ENCODE assay signal across 10 cellular contexts in the genomic region with DNA sequence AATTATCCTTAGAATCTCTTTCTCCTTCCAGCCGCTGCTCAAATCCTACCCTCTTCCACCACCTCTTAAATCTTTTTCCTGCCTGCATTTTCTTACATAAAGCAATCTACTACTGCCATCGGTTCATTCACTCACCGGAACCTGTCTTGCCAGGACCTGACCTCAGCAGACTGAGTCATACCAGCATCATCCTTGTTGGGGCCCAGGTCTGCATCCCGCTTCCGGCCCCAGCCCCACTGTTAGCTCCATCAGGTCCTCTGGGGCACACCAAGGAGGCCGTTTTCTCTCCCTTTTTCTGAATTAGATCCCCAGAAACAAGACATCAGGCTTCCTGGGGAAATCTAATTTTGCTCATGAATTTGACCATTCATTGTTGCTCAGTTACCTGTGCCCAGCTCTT. TPM values are rescaled to one million over a fixed set of nuclear protein-coding genes. Genes with fewer than 3 reads are reported as not detected.
DNase-seq lines count a peak whose midpoint lies in the region; ATAC-seq and TF ChIP-seq lines count a peak whose summit lies in the region.
"Had no signal": no experiment of that assay in that cellular context is flagged by ENCODE, and none has a peak within 500 bp of the region (broad histone marks: within the 10 kb centered on the region; RNA-seq: fewer than 3 reads in every experiment).

No MANE protein-coding gene starts in this region.

- TF ChIP-seq CTCF in MCF 10A (IDR thresholded peaks at IDR 0.05; ENCODE audit: unreplicated experiment) (no peak), breast epithelium (IDR thresholded peaks at IDR 0.05) (no peak), fibroblast of mammary gland (conservative IDR thresholded peaks at IDR 0.05; ENCODE audit: control insufficient read depth, insufficient read depth, low read depth, low read length) (no peak)

- H3K36me3 Mint-ChIP-seq in MCF 10A (ENCODE audit: insufficient read depth, unreplicated experiment) = no peaks in the 10 kb centered on the region

- no peak for TF ChIP-seq POLR2A in breast epithelium (IDR thresholded peaks at IDR 0.05)

- no peak overlapping the region for H3K4me3 ChIP-seq in breast epithelium
- no peak overlapping the region for H3K4me3 ChIP-seq in fibroblast of mammary gland (ENCODE audit: control insufficient read depth, low read depth, low read length)
- H3K4me3 ChIP-seq: uterus had no signal

- ATAC-seq in GM21723 (IDR thresholded peaks at IDR 0.05; ENCODE audit: unreplicated experiment) = no peak
- ATAC-seq in GM18868 (IDR thresholded peaks at IDR 0.05; ENCODE audit: unreplicated experiment) = no peak

- H3K4me1 ChIP-seq in breast epithelium = peaks cover 0 to 2% of the 10 kb centered on the region in 2 donors
- H3K4me1 ChIP-seq: uterus had no signal

- no peaks in the 10 kb centered on the region for H3K27me3 ChIP-seq in breast epithelium
- H3K27me3 ChIP-seq: uterus had no signal

- POLR2A ChIA-PET in MCF 10A (lab: Yijun Ruan, JAX) = interaction anchor here (1.0 to 2.8 kb wide), 10 partner anchors 8 to 303 kb away, joined by 3 to 26 read pairs (median 4); a partner anchor contains a TSS

- H3K27me3 Mint-ChIP-seq in MCF 10A (ENCODE audit: insufficient read depth, unreplicated experiment) = no peaks in the 10 kb centered on the region

- H3K27ac Mint-ChIP-seq in MCF 10A (ENCODE audit: low read depth, unreplicated experiment) = peak overlapping the region; percentile 97

- H3K27ac ChIP-seq in breast epithelium = peak overlapping the region in 1 of 2 donors; percentile 1
- H3K27ac ChIP-seq: uterus had no signal

- no TSS peak for BruUV-seq in MCF 10A (replicated peaks; lab: Mats Ljungman, UMichigan)

- CTCF ChIA-PET in MCF 10A (lab: Yijun Ruan, JAX) = interaction anchor here (0.6 to 1.5 kb wide), 4 partner anchors 9 to 35 kb away, joined by 3 read pairs; no protein-coding TSS in a partner anchor

- DNase-seq in MCF 10A (ENCODE audit: unreplicated experiment) = peak; percentile 83
- no peak for DNase-seq in breast epithelium (ENCODE audit: low spot score in 2 of 2)
- peak; percentile 73 for DNase-seq in RKO (ENCODE audit: low spot score)
- peak; percentile 39 for DNase-seq in fibroblast of mammary gland (ENCODE audit: low read depth)
- peak; percentile 67 for DNase-seq in ureter (ENCODE audit: low spot score)
- DNase-seq in OCI-M2 (lab: John Stamatoyannopoulos, UW; ENCODE audit: unreplicated experiment) = no peak
- DNase-seq: NCI-H187 treated with DMSO at 0.1 percent for 48 hours, uterus had no signal

- intact Hi-C loops in MCF 10A (cut with micrococcal nuclease) = no loop called here
- intact Hi-C loops in breast epithelium (cut with DNase I; ENCODE audit: low total_unique reads) = no loop called here

- H3K36me3 ChIP-seq in breast epithelium = no peaks in the 10 kb centered on the region
- H3K36me3 ChIP-seq: uterus had no signal

- H3K4me1 Mint-ChIP-seq in MCF 10A (ENCODE audit: insufficient read depth, unreplicated experiment) = peaks cover 18% of the 10 kb centered on the region

- H3K4me3 Mint-ChIP-seq in MCF 10A (ENCODE audit: unreplicated experiment) = no peak overlapping the region

- H3K9me3 ChIP-seq in breast epithelium = no peaks in the 10 kb centered on the region
- H3K9me3 ChIP-seq: uterus had no signal

- peaks cover 17% of the 10 kb centered on the region for H3K9me3 Mint-ChIP-seq in MCF 10A (ENCODE audit: unreplicated experiment)

RNA-seq across cellular contexts. Expression of a gene that starts 42.7 kb away (rescaled TPM):
- total RNA-seq in MCF 10A (2022) (17.9 and 22.5 TPM in 2 replicates), breast epithelium (10 to 100 TPM in 1 of 3 donors, 1 to 10 TPM in 2; 1.1 to 16.1 (median 4.9) TPM), ureter (17.8 TPM)

Comparison
In these comparisons a context has a peak if more than half of its experiments do, and no peak if none do; other contexts are left out.
1. DNase-seq: peak in MCF 10A (single experiment), RKO (single experiment), fibroblast of mammary gland (single experiment) and ureter (single experiment); none in breast epithelium (0 of 2) and OCI-M2 (single experiment).